In genomic region chr9:88593537-88594185, GRCh38 we compare ENCODE assay signal across 8 cellular contexts. TPM values are rescaled to one million over a fixed set of nuclear protein-coding genes. Genes with fewer than 3 reads are reported as not detected.
DNase-seq lines count a peak whose midpoint lies in the region; ATAC-seq and TF ChIP-seq lines count a peak whose summit lies in the region.

No MANE protein-coding gene starts in this region.

- DNase-seq in GM12864 (ENCODE audit: low read depth) (peak; percentile 22), LoVo (ENCODE audit: low spot score) (peak; percentile 53), epidermal melanocyte (ENCODE audit: insufficient read length, low spot score) (peak; percentile 63), neural progenitor cell (ENCODE audit: low spot score) (peak; percentile 52), vagina (ENCODE audit: extremely low spot score in 2 of 2) (no peak), pons (ENCODE audit: low spot score) (no peak)
- peak; percentile 69 for DNase-seq in activated CD4-positive, alpha-beta T cell treated with anti-CD3 and anti-CD28 coated beads for 48 hours

- ATAC-seq in GM21576 (IDR thresholded peaks at IDR 0.05; ENCODE audit: unreplicated experiment) = peak; percentile 83

- peaks cover 8% of the 10 kb centered on the region for H3K9me3 Mint-ChIP-seq in neural progenitor cell

- H3F3A ChIP-seq in neural progenitor cell (ENCODE audit: low read depth) = no peaks in the 10 kb centered on the region

- H3K4me1 Mint-ChIP-seq in neural progenitor cell = no peaks in the 10 kb centered on the region

- no peak overlapping the region for H3K4me2 ChIP-seq in neural progenitor cell

- H3K4me3 ChIP-seq in GM12864 (ENCODE audit: low read depth, low read length) (no peak overlapping the region), neural progenitor cell (no peak overlapping the region), vagina (no peak overlapping the region)

- H3K4me3 Mint-ChIP-seq in neural progenitor cell = no peak overlapping the region

- H3K36me3 ChIP-seq in neural progenitor cell (no peaks in the 10 kb centered on the region), vagina (no peaks in the 10 kb centered on the region)

- no peak overlapping the region for H3K27ac Mint-ChIP-seq in neural progenitor cell

- no peak for TF ChIP-seq POLR2A in vagina (IDR thresholded peaks at IDR 0.05)

- H3K36me3 Mint-ChIP-seq in neural progenitor cell = no peaks in the 10 kb centered on the region

- no peak overlapping the region for H2AFZ ChIP-seq in neural progenitor cell (replicated peaks)

- H3K27me3 ChIP-seq in neural progenitor cell (no peaks in the 10 kb centered on the region), vagina (no peaks in the 10 kb centered on the region)

- no peaks in the 10 kb centered on the region for H4K20me1 ChIP-seq in neural progenitor cell (ENCODE audit: low read depth)

- H3K9ac ChIP-seq in neural progenitor cell = no peak overlapping the region

- TF ChIP-seq CTCF in GM12864 (IDR thresholded peaks at IDR 0.05; ENCODE audit: low read depth, low read length, missing control alignments) (peak; percentile 63), neural progenitor cell (IDR thresholded peaks at IDR 0.05) (peak; percentile 72), vagina (IDR thresholded peaks at IDR 0.05) (peak; percentile 16 to 76 (median 73))

- no peaks in the 10 kb centered on the region for H3K4me1 ChIP-seq in neural progenitor cell
- no peaks in the 10 kb centered on the region for H3K4me1 ChIP-seq in vagina

- intact Hi-C loops in vagina (cut with DNase I) = loop anchor here (1.0 to 10.0 kb wide), 2 partner anchors 407 to 681 kb away; no protein-coding TSS in a partner anchor

- no peaks in the 10 kb centered on the region for H3K9me3 ChIP-seq in neural progenitor cell (ENCODE audit: low read depth)
- no peaks in the 10 kb centered on the region for H3K9me3 ChIP-seq in vagina

- H3K27ac ChIP-seq in neural progenitor cell (no peak overlapping the region), vagina (no peak overlapping the region)

- H3K79me2 ChIP-seq in neural progenitor cell (ENCODE audit: low read depth) = no peaks in the 10 kb centered on the region

- H3K27me3 Mint-ChIP-seq in neural progenitor cell (ENCODE audit: insufficient read depth, low read depth) = peaks cover 2% of the 10 kb centered on the region

RNA-seq across cellular contexts. Expression of gene NXNL2, which starts 58.7 kb away (rescaled TPM):
- total RNA-seq in neural progenitor cell (ENCODE audit: low replicate concordance) (0.32 and 0.74 TPM in 2 replicates), vagina (2.5 TPM)

Comparison
In these comparisons a context has a peak if more than half of its experiments do, and no peak if none do; other contexts are left out.
1. DNase-seq: peak in GM12864 (single experiment), LoVo (single experiment), activated CD4-positive, alpha-beta T cell treated with anti-CD3 and anti-CD28 coated beads for 48 hours (single experiment), epidermal melanocyte (single experiment) and neural progenitor cell (single experiment); none in vagina (0 of 2) and pons (single experiment).
2. Peak in every context shown above with its lines, with median percentiles within 50 percentile points of each other: CTCF ChIP-seq.